Comparison of ENCODE assay signal across 8 cellular contexts in genomic region chr2:217756375-217757107, GRCh38.
DNase-seq lines count a peak whose midpoint lies in the region; ATAC-seq and TF ChIP-seq lines count a peak whose summit lies in the region.

No MANE protein-coding gene starts in this region.

- H3K9me3 ChIP-seq in DND-41 (ENCODE audit: insufficient read depth, low read length, severe bottlenecking) (peaks cover 2% of the 10 kb centered on the region), HUES48 (ENCODE audit: control insufficient read depth, insufficient read depth, low read length) (0 out of 2 replicates have a peak, but pooled peaks cover 4% of the 10 kb centered on the region), body of pancreas (peaks cover 0 to under 1% (median 0%) of the 10 kb centered on the region in 3 donors), iPS-18a (ENCODE audit: control insufficient read depth, low read depth, low read length) (no peaks in the 10 kb centered on the region)

- no peak overlapping the region for H3K27ac ChIP-seq in DND-41 (ENCODE audit: low read length)
- no peak overlapping the region for H3K27ac ChIP-seq in HUES48 (ENCODE audit: low read depth, low read length)
- no peak overlapping the region for H3K27ac ChIP-seq in VCaP
- H3K27ac ChIP-seq in body of pancreas, result no peak overlapping the region
- no peak overlapping the region for H3K27ac ChIP-seq in iPS-18a (ENCODE audit: low read length)

- intact Hi-C loops in body of pancreas (cut with DNase I), result no loop called here

- DNase-seq in DND-41, result peak; percentile 36
- peak; percentile 51 to 71 (median 53) for DNase-seq in body of pancreas
- DNase-seq in stimulated activated CD4-positive, alpha-beta T cell treated with anti-CD3 and anti-CD28 coated beads, Interleukin-12 subunit alpha, Interleukin-12 subunit beta, amount 100 ng/mL, for 4 hours, result peak; percentile 73

- no peaks in the 10 kb centered on the region for H3K36me3 ChIP-seq in DND-41 (ENCODE audit: insufficient read depth, low read length)
- no peaks in the 10 kb centered on the region for H3K36me3 ChIP-seq in HUES48 (ENCODE audit: control insufficient read depth, insufficient read depth, low read length)
- H3K36me3 ChIP-seq in body of pancreas (replicated peaks in 1 of 2; ENCODE audit: insufficient read depth in 1 of 2, low read depth in 2 of 2), result no peaks in the 10 kb centered on the region
- no peaks in the 10 kb centered on the region for H3K36me3 ChIP-seq in iPS-18a (ENCODE audit: control insufficient read depth, low read depth, low read length)

- H3K27me3 ChIP-seq in DND-41 (ENCODE audit: insufficient read depth, low read length, poor library complexity) (peaks cover 6% of the 10 kb centered on the region), HUES48 (ENCODE audit: control insufficient read depth, insufficient read depth, low read length) (no peaks in the 10 kb centered on the region; the same call in 1 of the 2 replicates), body of pancreas (no peaks in the 10 kb centered on the region), iPS-18a (ENCODE audit: control insufficient read depth, insufficient read depth, low read length) (no peaks in the 10 kb centered on the region)

- no peaks in the 10 kb centered on the region; the same call in 1 of the 2 replicates for H4K20me1 ChIP-seq in DND-41 (ENCODE audit: insufficient read depth, low read length)

- H2AFZ ChIP-seq in DND-41 (ENCODE audit: low read depth, low read length), result no peak overlapping the region

- WGBS in body of pancreas, 2 donors, result 14 to 41% methylated on average over 28 to 34 of the region's 34 CpGs

- TF ChIP-seq CTCF in DND-41 (IDR thresholded peaks at IDR 0.05; ENCODE audit: borderline replicate concordance, extremely low read depth, low read length, poor library complexity, severe bottlenecking), result peak; percentile 72
- TF ChIP-seq CTCF in VCaP (conservative IDR thresholded peaks at IDR 0.05), result peak; percentile 90
- peak; percentile 42 to 70 (median 59) for TF ChIP-seq CTCF in body of pancreas (IDR thresholded peaks at IDR 0.05)

- H3K9ac ChIP-seq in DND-41 (ENCODE audit: low read depth, low read length) (no peak overlapping the region), HUES48 (ENCODE audit: low read depth, low read length) (no peak overlapping the region), iPS-18a (ENCODE audit: low read length) (no peak overlapping the region)

- ATAC-seq in DND-41 (ENCODE audit: insufficient read depth, low read depth) (peak; percentile 72), body of pancreas (peak; percentile 70), GM19023 (IDR thresholded peaks at IDR 0.05; ENCODE audit: unreplicated experiment) (no peak), GM19328 (IDR thresholded peaks at IDR 0.05; ENCODE audit: unreplicated experiment) (no peak)

- H3K4me3 ChIP-seq in DND-41 (ENCODE audit: low read depth in 1 of 2, low read length in 2 of 2) (no peak overlapping the region), HUES48 (ENCODE audit: low read depth, low read length) (peak overlapping the region; percentile 37), body of pancreas (no peak overlapping the region), iPS-18a (ENCODE audit: low read length) (peak overlapping the region; percentile 30)

- no peaks in the 10 kb centered on the region for H3K79me2 ChIP-seq in DND-41 (ENCODE audit: insufficient read depth, low read length)

- H3K4me1 ChIP-seq in DND-41 (ENCODE audit: insufficient read depth, low read length), result peaks cover 8% of the 10 kb centered on the region
- H3K4me1 ChIP-seq in HUES48 (ENCODE audit: control insufficient read depth, insufficient read depth, low read length), result no peaks in the 10 kb centered on the region
- peaks cover 6% of the 10 kb centered on the region for H3K4me1 ChIP-seq in body of pancreas
- no peaks in the 10 kb centered on the region for H3K4me1 ChIP-seq in iPS-18a (ENCODE audit: control insufficient read depth, low read depth, low read length)

- no peak overlapping the region for H3K4me2 ChIP-seq in DND-41 (ENCODE audit: insufficient read depth, low read length)

- TF ChIP-seq POLR2A in body of pancreas (IDR thresholded peaks at IDR 0.05), result no peak

Comparison
In these comparisons a context has a peak if more than half of its experiments do, and no peak if none do; other contexts are left out.
1. ATAC-seq: peak in DND-41 (single experiment) and body of pancreas (single experiment); none in GM19023 (single experiment) and GM19328 (single experiment).
2. H3K4me3 ChIP-seq: peak in HUES48 (single experiment) and iPS-18a (single experiment); none in DND-41 (0 of 2) and body of pancreas (0 of 2).
3. Peak in every context shown above with its lines, with median percentiles within 50 percentile points of each other: DNase-seq and CTCF ChIP-seq.